In the genomic region with DNA sequence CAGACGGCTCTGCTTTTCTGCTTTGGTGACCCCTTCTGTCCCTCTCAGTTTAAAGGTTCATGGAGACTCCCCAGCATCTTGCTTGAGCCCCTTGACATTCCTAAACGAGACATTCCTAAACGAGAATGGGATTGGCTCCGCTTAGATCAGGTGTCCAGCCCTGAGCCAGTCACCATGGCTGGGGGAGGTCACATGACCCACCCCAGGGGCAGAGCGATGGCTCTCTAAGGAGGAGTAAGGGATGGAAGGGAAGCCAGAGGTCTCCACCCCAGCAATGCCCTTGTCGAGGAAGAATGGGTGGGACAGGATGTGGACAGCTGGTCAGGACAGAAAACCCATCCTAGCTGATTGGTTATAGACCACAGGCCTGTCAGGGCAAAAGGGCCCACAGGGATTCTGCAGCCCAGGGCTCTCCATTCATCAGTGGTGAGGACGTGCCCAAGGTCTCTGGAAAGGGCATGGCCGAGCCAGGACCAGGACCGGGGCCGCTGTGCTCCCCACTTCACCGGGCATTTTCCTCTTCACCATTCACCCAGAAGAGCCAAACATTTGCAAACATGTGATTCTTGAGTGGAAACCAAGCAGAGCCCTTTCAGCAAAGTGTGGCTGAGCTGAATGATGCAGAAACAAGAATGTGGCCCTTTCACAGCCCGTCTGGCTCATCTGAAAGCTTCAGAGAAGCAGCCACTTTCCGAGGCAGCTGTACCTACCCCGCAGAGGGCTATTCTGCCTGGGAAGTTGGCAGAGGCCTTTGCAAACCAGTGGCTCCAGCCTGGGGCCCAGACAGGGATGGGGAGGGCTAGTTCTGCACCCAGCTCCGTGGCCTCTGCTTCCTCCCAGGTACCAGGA, we compare ENCODE assay signal across 1 cellular context.
TF ChIP-seq lines count a peak whose summit lies in the region.

No MANE protein-coding gene starts in this region.

TF ChIP-seq in HepG2, 621 proteins besides CTCF, POLR2A, EP300 and RAD21:
- TF ChIP-seq USF2 (IDR thresholded peaks at IDR 0.05; ENCODE audit: low read depth, low read length) (peak; percentile 65; the same call in 1 of the 2 replicates), USF2 (CRISPR knock-in tag; IDR thresholded peaks at IDR 0.05; ENCODE audit: borderline replicate concordance) (peak; percentile 52; the same call in 1 of the 2 replicates), TEF (CRISPR knock-in tag; IDR thresholded peaks at IDR 0.05) (no peak), NFYB (CRISPR knock-in tag; IDR thresholded peaks at IDR 0.05) (peak; percentile 47; the same call in 1 of the 2 replicates), HOXA9 (CRISPR knock-in tag; IDR thresholded peaks at IDR 0.05; ENCODE audit: borderline replicate concordance) (no peak), RAD51 (IDR thresholded peaks at IDR 0.05; ENCODE audit: borderline replicate concordance) (peak; percentile 62), NFYC (CRISPR knock-in tag; IDR thresholded peaks at IDR 0.05) (0 out of 2 replicates have a peak, but pooled peaks have one; percentile 40)
